17 cellular contexts compared by ENCODE assay signal in the genomic region with DNA sequence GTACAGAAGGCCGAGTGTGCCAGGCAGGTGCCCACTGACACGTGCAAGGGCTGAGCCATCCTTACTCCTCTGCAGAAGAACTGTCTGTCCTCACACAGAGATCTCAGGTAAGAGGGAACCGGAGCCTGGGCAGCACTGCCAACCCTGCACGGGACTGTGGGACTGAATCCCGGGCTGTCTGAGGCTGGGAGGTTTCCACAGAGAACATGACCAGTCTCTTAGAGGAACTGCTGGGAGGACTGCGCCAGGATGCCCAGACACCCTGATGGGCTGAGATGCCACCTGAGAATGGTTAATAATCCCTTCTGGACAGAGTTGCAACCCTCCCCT.
DNase-seq lines count a peak whose midpoint lies in the region; ATAC-seq and TF ChIP-seq lines count a peak whose summit lies in the region.
"Had no signal": no experiment of that assay in that cellular context is flagged by ENCODE, and none has a peak within 500 bp of the region (broad histone marks: within the 10 kb centered on the region; RNA-seq: fewer than 3 reads in every experiment).

No MANE protein-coding gene starts in this region.

- H3K36me3 Mint-ChIP-seq in endodermal cell (ENCODE audit: low read depth), result no peaks in the 10 kb centered on the region
- H3K36me3 Mint-ChIP-seq: CD8-positive, alpha-beta T cell had no signal

- DNase-seq in mesenteric fat pad (ENCODE audit: low spot score) (peak; percentile 68), sigmoid colon (peak; percentile 58), vagina (ENCODE audit: extremely low spot score in 2 of 2) (no peak), endodermal cell (no peak)
- DNase-seq: AML-193; Caco-2; Calu3; CD4-positive, alpha-beta T cell; CD8-positive, alpha-beta T cell; DMS79 treated with DMSO at 0.1 percent for 48 hours; GF-D8 had no signal

- H3K4me1 Mint-ChIP-seq in endodermal cell, result no peaks in the 10 kb centered on the region
- H3K4me1 Mint-ChIP-seq: B cell had no signal

- H3K9ac ChIP-seq in endodermal cell (ENCODE audit: extremely low read depth, low read length, poor library complexity, severe bottlenecking), result no peak overlapping the region
- H3K9ac ChIP-seq: BLaER1 treated with 17β-estradiol and CSF1 and Interleukin-3, amounts not matched to agents 10 nM and 100 nM had no signal

- H3K4me1 ChIP-seq in sigmoid colon, result no peaks in the 10 kb centered on the region
- peaks cover 9% of the 10 kb centered on the region for H3K4me1 ChIP-seq in vagina
- no peaks in the 10 kb centered on the region for H3K4me1 ChIP-seq in endodermal cell (ENCODE audit: control insufficient read depth, insufficient read depth, low read length)
- H3K4me1 ChIP-seq: Caco-2 had no signal

- H3K27ac ChIP-seq in sigmoid colon (no peak overlapping the region), vagina (peak overlapping the region; percentile 57), endodermal cell (ENCODE audit: low read depth, low read length) (no peak overlapping the region)
- H3K27ac ChIP-seq: 22Rv1; A549; BLaER1 treated with 17β-estradiol and CSF1 and Interleukin-3, amounts not matched to agents 10 nM and 100 nM; C4-2B had no signal

- TF ChIP-seq CTCF in sigmoid colon (IDR thresholded peaks at IDR 0.05) (no peak), vagina (IDR thresholded peaks at IDR 0.05) (no peak), endodermal cell (conservative IDR thresholded peaks at IDR 0.05) (no peak)

- H3K4me3 ChIP-seq in sigmoid colon, result no peak overlapping the region
- no peak overlapping the region for H3K4me3 ChIP-seq in vagina
- H3K4me3 ChIP-seq in endodermal cell (ENCODE audit: low read length), result no peak overlapping the region
- H3K4me3 ChIP-seq: A549; BLaER1 treated with 17β-estradiol and CSF1 and Interleukin-3, amounts not matched to agents 10 nM and 100 nM had no signal

- no peak overlapping the region for H3K27ac Mint-ChIP-seq in endodermal cell
- H3K27ac Mint-ChIP-seq: B cell; CD4-positive, alpha-beta T cell; CD8-positive, alpha-beta T cell had no signal

- 80 to 84% methylated on average over 6 of the region's 6 CpGs for whole genome bisulfite sequencing in sigmoid colon, 2 donors
- WGBS in endodermal cell (ENCODE audit: insufficient coverage in 1 of 2, insufficient read length in 1 of 2), 2 experiments, result 87 to 93% methylated on average over 6 of the region's 6 CpGs

- no peak overlapping the region for H3K4me3 Mint-ChIP-seq in endodermal cell
- H3K4me3 Mint-ChIP-seq: B cell; CD4-positive, alpha-beta T cell; CD8-positive, alpha-beta T cell had no signal

- intact Hi-C loops in sigmoid colon (cut with DNase I) (no loop called here), vagina (cut with DNase I) (no loop called here)

- TF ChIP-seq EP300 in sigmoid colon (IDR thresholded peaks at IDR 0.05), result no peak

- H3K27me3 Mint-ChIP-seq in endodermal cell (ENCODE audit: insufficient read depth), result peaks cover 26% of the 10 kb centered on the region
- H3K27me3 Mint-ChIP-seq: B cell had no signal

- peaks cover 0 to 10% (median 0%) of the 10 kb centered on the region in 3 donors for H3K27me3 ChIP-seq in sigmoid colon
- no peaks in the 10 kb centered on the region for H3K27me3 ChIP-seq in vagina
- no peaks in the 10 kb centered on the region for H3K27me3 ChIP-seq in endodermal cell (ENCODE audit: control insufficient read depth, insufficient read depth, low read length, poor library complexity, severe bottlenecking)
- H3K27me3 ChIP-seq: BLaER1 treated with 17β-estradiol and CSF1 and Interleukin-3, amounts not matched to agents 10 nM and 100 nM had no signal

- no peak for ATAC-seq in HG03432 (IDR thresholded peaks at IDR 0.05; ENCODE audit: unreplicated experiment)
- ATAC-seq: A549; CD8-positive, alpha-beta T cell had no signal

- no peaks in the 10 kb centered on the region for H3K36me3 ChIP-seq in sigmoid colon
- no peaks in the 10 kb centered on the region for H3K36me3 ChIP-seq in vagina
- no peaks in the 10 kb centered on the region for H3K36me3 ChIP-seq in endodermal cell (ENCODE audit: control insufficient read depth, insufficient read depth, low read length)
- H3K36me3 ChIP-seq: BLaER1 treated with 17β-estradiol and CSF1 and Interleukin-3, amounts not matched to agents 10 nM and 100 nM had no signal

- peaks cover 3% of the 10 kb centered on the region for H3K9me3 Mint-ChIP-seq in endodermal cell
- H3K9me3 Mint-ChIP-seq: CD4-positive, alpha-beta T cell; CD8-positive, alpha-beta T cell had no signal

- no peak for TF ChIP-seq POLR2A in sigmoid colon (IDR thresholded peaks at IDR 0.05)
- no peak for TF ChIP-seq POLR2A in vagina (IDR thresholded peaks at IDR 0.05)

- H3K9me3 ChIP-seq in sigmoid colon (no peaks in the 10 kb centered on the region), vagina (no peaks in the 10 kb centered on the region), endodermal cell (ENCODE audit: control insufficient read depth, low read length) (no peaks in the 10 kb centered on the region)
- H3K9me3 ChIP-seq: A549, Caco-2 had no signal

Comparison
In these comparisons a context has a peak if more than half of its experiments do, and no peak if none do; other contexts are left out.
1. DNase-seq: peak in mesenteric fat pad (single experiment) and sigmoid colon (single experiment); none in vagina (0 of 2) and endodermal cell (single experiment).